9 cellular contexts compared by ENCODE assay signal in the genomic region with DNA sequence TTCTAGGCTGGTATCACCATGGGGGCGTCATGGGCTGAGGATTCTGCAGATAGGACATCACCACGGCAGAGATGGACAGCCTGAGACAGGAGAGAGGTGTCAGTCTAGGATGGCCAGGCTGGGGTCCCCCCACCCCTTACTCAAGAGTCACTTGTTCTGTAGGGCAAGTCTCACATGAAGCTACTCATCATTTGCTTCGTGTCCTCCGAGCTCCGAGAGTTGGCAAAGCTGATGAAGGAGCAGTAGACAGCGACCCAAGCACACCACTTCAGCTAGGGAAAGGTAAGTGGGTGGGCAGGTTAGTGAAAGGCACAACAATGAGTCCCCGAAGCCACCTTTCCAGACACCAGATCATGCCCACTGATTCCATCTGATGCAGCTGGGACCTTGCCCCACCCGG. TPM values are rescaled to one million over a fixed set of nuclear protein-coding genes. Genes with fewer than 3 reads are reported as not detected.
A peak's percentile ranks its signal among the peaks of the same experiment; 100 is the strongest.
DNase-seq lines count a peak whose midpoint lies in the region; ATAC-seq, FAIRE-seq and TF ChIP-seq lines count a peak whose summit lies in the region.
"Had no signal": no experiment of that assay in that cellular context is flagged by ENCODE, and none has a peak within 500 bp of the region (broad histone marks: within the 10 kb centered on the region; RNA-seq: fewer than 3 reads in every experiment).

No MANE protein-coding gene starts in this region.

- H3K27me3 ChIP-seq in K562 (ENCODE audit: control insufficient read depth in 2 of 2, insufficient read depth in 2 of 2, low read length in 2 of 2) (no peaks in the 10 kb centered on the region), transverse colon (no peaks in the 10 kb centered on the region)

- no peaks in the 10 kb centered on the region for H3K9me3 Mint-ChIP-seq in activated naive CD4-positive, alpha-beta T cell treated with anti-CD3 and anti-CD28 coated beads, Interleukin-2, amount 10 ng/mL, durations not matched to agents 7 days and 5 days
- no peaks in the 10 kb centered on the region for H3K9me3 Mint-ChIP-seq in memory B cell

- H3K9me1 ChIP-seq in K562 (ENCODE audit: control insufficient read depth, insufficient read depth, low read length): no peaks in the 10 kb centered on the region

- H3K27ac Mint-ChIP-seq in activated naive CD4-positive, alpha-beta T cell treated with anti-CD3 and anti-CD28 coated beads, Interleukin-2, amount 10 ng/mL, durations not matched to agents 7 days and 5 days: peak overlapping the region; percentile 99
- peak overlapping the region; percentile 100 for H3K27ac Mint-ChIP-seq in memory B cell

- peak overlapping the region; percentile 74 for H3K4me3 ChIP-seq in K562
- peak overlapping the region; percentile 66 to 90 (median 72) for H3K4me3 ChIP-seq in transverse colon

- peaks cover 34% of the 10 kb centered on the region for H3K79me2 ChIP-seq in K562 (ENCODE audit: control insufficient read depth, insufficient read depth, low read length)

- no peak for TF ChIP-seq EP300 in K562 (IDR thresholded peaks at IDR 0.05; ENCODE audit: low read length)
- TF ChIP-seq EP300 in transverse colon (IDR thresholded peaks at IDR 0.05; ENCODE audit: low read depth): no peak

- TF ChIP-seq RAD21 in K562 (CRISPR knock-in tag; conservative IDR thresholded peaks at IDR 0.05 in 1 of 2, IDR thresholded peaks at IDR 0.05 in 1 of 2): no peak

- no peaks in the 10 kb centered on the region for H3K27me3 Mint-ChIP-seq in activated naive CD4-positive, alpha-beta T cell treated with anti-CD3 and anti-CD28 coated beads, Interleukin-2, amount 10 ng/mL, durations not matched to agents 7 days and 5 days
- H3K27me3 Mint-ChIP-seq in memory B cell: no peaks in the 10 kb centered on the region

- intact Hi-C loops in K562 (cut with micrococcal nuclease): no loop called here
- intact Hi-C loops in transverse colon (cut with DNase I; ENCODE audit: low total_unique reads): no loop called here

- TF ChIP-seq POLR2A in K562 (conservative IDR thresholded peaks at IDR 0.05) (no peak), transverse colon (IDR thresholded peaks at IDR 0.05) (no peak)

- H4K20me1 ChIP-seq in K562 (replicated peaks; ENCODE audit: control insufficient read depth, insufficient read depth, low read length): peaks cover 5% of the 10 kb centered on the region; the same call in 1 of the 2 replicates

- peak overlapping the region; percentile 88 to 100; a peak in 3 of 4 replicates for H3K9ac ChIP-seq in K562 (ENCODE audit: insufficient read depth in 1 of 2, low read depth in 2 of 2, low read length in 2 of 2)

- in situ Hi-C loops in K562 (cut with MboI): no loop called here
- in situ Hi-C loops in transverse colon (cut with MboI; ENCODE audit: low pct_ligation_motif_present in 1 of 4, low pct_unique_long_range_greater_than_20kb in 1 of 4, low sequenced_read_pairs in 3 of 4): no loop called here

- peaks cover 67% of the 10 kb centered on the region for H3K4me1 Mint-ChIP-seq in activated naive CD4-positive, alpha-beta T cell treated with anti-CD3 and anti-CD28 coated beads, Interleukin-2, amount 10 ng/mL, durations not matched to agents 7 days and 5 days
- peaks cover 41% of the 10 kb centered on the region for H3K4me1 Mint-ChIP-seq in memory B cell

- BruUV-seq in K562 (replicated peaks; lab: Mats Ljungman, UMichigan): no TSS peak

- H3K9me3 ChIP-seq in K562 (replicated peaks; ENCODE audit: control insufficient read depth, insufficient read depth, low read depth, low read length) (no peaks in the 10 kb centered on the region), transverse colon (no peaks in the 10 kb centered on the region)

- H3K27ac ChIP-seq in K562 (ENCODE audit: extremely low read depth, low read depth, low read length) (peak overlapping the region; percentile 94; the same call in 2 of the 3 replicates), transverse colon (peak overlapping the region; percentile 90 to 95 (median 92))

- no peak overlapping the region; the same call in 1 of the 2 replicates for H2AFZ ChIP-seq in K562 (ENCODE audit: low read depth, low read length)

- peaks cover 18 to 57% of the 10 kb centered on the region in 2 experiments; a peak in 4 of 5 replicates for H3K4me1 ChIP-seq in K562 (replicated peaks in 1 of 2; ENCODE audit: control insufficient read depth in 2 of 2, insufficient read depth in 2 of 2, low read length in 2 of 2)
- H3K4me1 ChIP-seq in transverse colon: peaks cover 19 to 45% (median 36%) of the 10 kb centered on the region in 4 donors

- ATAC-seq in K562 (no peak), memory B cell (ENCODE audit: low read depth) (no peak), HG03175 (IDR thresholded peaks at IDR 0.05; ENCODE audit: unreplicated experiment) (no peak), GM21723 (IDR thresholded peaks at IDR 0.05; ENCODE audit: unreplicated experiment) (no peak)

- TF ChIP-seq CTCF in K562 (IDR thresholded peaks at IDR 0.05 in 2 of 3, conservative IDR thresholded peaks at IDR 0.05 in 1 of 3; ENCODE audit: insufficient read depth in 2 of 3, low read depth in 1 of 3, low read length in 3 of 3) (no peak), transverse colon (IDR thresholded peaks at IDR 0.05) (no peak)

- POLR2A ChIA-PET in K562 (lab: Yijun Ruan, JAX): interaction anchor here (0.5 to 4.7 kb wide), 5 partner anchors 12 to 853 kb away, joined by 3 to 39 read pairs (median 4); a partner anchor contains a TSS
- POLR2A ChIA-PET in HEK293T (lab: Yijun Ruan, JAX): interaction anchor here (0.9 to 1.7 kb wide), 4 partner anchors 10 to 59 kb away, joined by 3 to 9 read pairs (median 5); a partner anchor contains a TSS

- WGBS in K562 (ENCODE audit: insufficient coverage, low coverage, missing lambda C conversion rate): 15% methylated on average over 8 of the region's 8 CpGs
- WGBS in transverse colon (ENCODE audit: low coverage in 1 of 2), 2 donors: 74% methylated on average over 8 of the region's 8 CpGs; no CpG with 5 or more reads in 1 of the 2 donors

- H3K36me3 ChIP-seq in K562 (ENCODE audit: control insufficient read depth, insufficient read depth, low read length) (peaks cover 34% of the 10 kb centered on the region; the same call in 2 of the 3 replicates), transverse colon (peaks cover 0 to 3% (median 0%) of the 10 kb centered on the region in 4 donors)

- H3K4me3 Mint-ChIP-seq in activated naive CD4-positive, alpha-beta T cell treated with anti-CD3 and anti-CD28 coated beads, Interleukin-2, amount 10 ng/mL, durations not matched to agents 7 days and 5 days: peak overlapping the region; percentile 82
- peak overlapping the region; percentile 91 for H3K4me3 Mint-ChIP-seq in memory B cell

- peaks cover 35% of the 10 kb centered on the region for H3K36me3 Mint-ChIP-seq in activated naive CD4-positive, alpha-beta T cell treated with anti-CD3 and anti-CD28 coated beads, Interleukin-2, amount 10 ng/mL, durations not matched to agents 7 days and 5 days
- H3K36me3 Mint-ChIP-seq in memory B cell: peaks cover 2% of the 10 kb centered on the region

- FAIRE-seq in K562 (lab: Jason Lieb, UNC): no peak

- CTCF ChIA-PET in activated naive CD4-positive, alpha-beta T cell treated with anti-CD3 and anti-CD28 coated beads, Interleukin-2, amount 10 ng/mL, durations not matched to agents 7 days and 5 days (lab: Charles Lee): interaction anchor here (0.7 to 1.0 kb wide), 4 partner anchors 59 to 871 kb away, joined by 3 read pairs; no protein-coding TSS in a partner anchor
- CTCF ChIA-PET in K562 (lab: Yijun Ruan, JAX; ENCODE audit: low intra/inter-chr PET ratio) (no interaction called here), HEK293T (lab: Yijun Ruan, JAX) (no interaction called here)

- DNase-seq in activated naive CD4-positive, alpha-beta T cell treated with anti-CD3 and anti-CD28 coated beads, Interleukin-2, amount 10 ng/mL, durations not matched to agents 7 days and 5 days: no peak
- DNase-seq in activated naive CD4-positive, alpha-beta T cell treated with anti-CD3 and anti-CD28 coated beads, Interleukin-2, amount 50 U/mL, for 16 hours: no peak
- DNase-seq in K562 (ENCODE audit: extremely low read depth in 1 of 4, low spot score in 3 of 4) (no peak), memory B cell (ENCODE audit: low spot score in 2 of 2) (no peak), transverse colon (no peak), HEK293T (ENCODE audit: extremely low spot score) (no peak)
- DNase-seq: DMS79 treated with DMSO at 0.1 percent for 48 hours had no signal

- peak overlapping the region; percentile 88 for H3K4me2 ChIP-seq in K562 (ENCODE audit: insufficient read depth, low read length)

RNA-seq across cellular contexts. Expression of a gene that starts 1.7 kb away (rescaled TPM):
- 11.3 and 29.1 TPM in 2 replicates for total RNA-seq in K562 (2011; cell fraction: chromatin; rRNA removed; ENCODE audit: low replicate concordance)
- total RNA-seq in K562 (2011; cell fraction: nucleolus; rRNA removed): 26.8 and 27.0 TPM in 2 replicates
- 13.4 and 19.2 TPM in 2 replicates for total RNA-seq in K562 (2011; cell fraction: nucleoplasm; rRNA removed)
- total RNA-seq in K562 (2014; rRNA removed) (19.7 and 21.3 TPM in 2 replicates), K562 (2014; rRNA removed; fragmentation: Illumina TruSeq; extraction: Trizol) (3.1 and 4.0 TPM in 2 replicates), K562 (2015; rRNA removed; fragmentation: Illumina TruSeq; extraction: Trizol) (9.3 and 9.5 TPM in 2 replicates), K562 (2021) (16.7 and 17.7 TPM in 2 replicates), transverse colon (10 to 100 TPM in 1 of 4 donors, 1 to 10 TPM in 2, not detected in 1; 7.6 to 36.3 (median 9.4) TPM)
- polyA plus RNA-seq in K562 (2011; rRNA removed) (4.2 and 4.7 TPM in 2 replicates), K562 (2014; fragmentation: Illumina TruSeq; extraction: Trizol) (3.9 and 9.8 TPM in 2 replicates), K562 (2014; fragmentation: Nextera tagmentation; extraction: Ambion mirVana) (1 to 10 TPM in 1 of 2 experiments, under 1 TPM in 1; 0.52 to 2.9 TPM), K562 (2014; rRNA removed) (13.9 and 17.5 TPM in 2 replicates)
- 7.6 and 13.2 TPM in 2 replicates for polyA plus RNA-seq in K562 (2011; cell fraction: cytosol; rRNA removed)
- polyA plus RNA-seq in K562 (2011; cell fraction: nucleus; rRNA removed): 9.2 and 15.7 TPM in 2 replicates
- 11.6 and 12.0 TPM in 2 replicates for polyA plus RNA-seq in K562 (2012)
- 3.3 and 3.6 TPM in 2 replicates for polyA minus RNA-seq in K562 (2011; rRNA and poly(A)+ RNA removed)
- 3.4 and 9.1 TPM in 2 replicates for polyA minus RNA-seq in K562 (2011; cell fraction: cytosol; rRNA and poly(A)+ RNA removed)
- polyA minus RNA-seq in K562 (2011; cell fraction: nucleus; rRNA and poly(A)+ RNA removed): 9.2 and 11.2 TPM in 2 replicates

RNA-seq across cellular contexts. Expression of a gene that starts 1.8 kb away (rescaled TPM):
- total RNA-seq in K562 (2011; cell fraction: chromatin; rRNA removed; ENCODE audit: low replicate concordance): 35.1 and 100 TPM in 2 replicates
- total RNA-seq in K562 (2011; cell fraction: nucleolus; rRNA removed): 56.7 and 73.5 TPM in 2 replicates
- 48.1 and 50.2 TPM in 2 replicates for total RNA-seq in K562 (2011; cell fraction: nucleoplasm; rRNA removed)
- total RNA-seq in K562 (2014; rRNA removed) (19.3 and 21.6 TPM in 2 replicates), K562 (2014; rRNA removed; fragmentation: Illumina TruSeq; extraction: Trizol) (5.3 and 6.6 TPM in 2 replicates), K562 (2015; rRNA removed; fragmentation: Illumina TruSeq; extraction: Trizol) (10.1 and 11.6 TPM in 2 replicates), K562 (2021) (33.8 and 34.0 TPM in 2 replicates), transverse colon (100 to 1,000 TPM in 1 of 4 donors, 10 to 100 TPM in 3; 52.4 to 272 (median 70.1) TPM)
- polyA plus RNA-seq in K562 (2011; rRNA removed) (8.1 and 12.5 TPM in 2 replicates), K562 (2014; fragmentation: Illumina TruSeq; extraction: Trizol) (11.4 and 18.0 TPM in 2 replicates), K562 (2014; fragmentation: Nextera tagmentation; extraction: Ambion mirVana) (under 1 TPM; 0.59 to 0.63 TPM), K562 (2014; rRNA removed) (14.2 and 14.7 TPM in 2 replicates)
- 14.8 and 16.0 TPM in 2 replicates for polyA plus RNA-seq in K562 (2011; cell fraction: cytosol; rRNA removed)
- polyA plus RNA-seq in K562 (2011; cell fraction: nucleus; rRNA removed): 28.1 and 46.7 TPM in 2 replicates
- polyA plus RNA-seq in K562 (2012): 27.2 and 62.0 TPM in 2 replicates
- polyA minus RNA-seq in K562 (2011; rRNA and poly(A)+ RNA removed): 5.9 and 7.1 TPM in 2 replicates
- 16.4 and 27.7 TPM in 2 replicates for polyA minus RNA-seq in K562 (2011; cell fraction: cytosol; rRNA and poly(A)+ RNA removed)
- 15.1 and 18.4 TPM in 2 replicates for polyA minus RNA-seq in K562 (2011; cell fraction: nucleus; rRNA and poly(A)+ RNA removed)

RNA-seq across cellular contexts. Expression of a gene that starts 13.3 kb away (rescaled TPM):
- 194 and 333 TPM in 2 replicates for total RNA-seq in K562 (2011; cell fraction: chromatin; rRNA removed; ENCODE audit: low replicate concordance)
- total RNA-seq in K562 (2011; cell fraction: nucleolus; rRNA removed): 225 and 240 TPM in 2 replicates
- 169 and 186 TPM in 2 replicates for total RNA-seq in K562 (2011; cell fraction: nucleoplasm; rRNA removed)
- 90.2 and 99.2 TPM in 2 replicates for total RNA-seq in K562 (2014; rRNA removed)
- 55.7 and 56.5 TPM in 2 replicates for total RNA-seq in K562 (2014; rRNA removed; fragmentation: Illumina TruSeq; extraction: Trizol)
- 61.0 and 62.6 TPM in 2 replicates for total RNA-seq in K562 (2015; rRNA removed; fragmentation: Illumina TruSeq; extraction: Trizol)
- total RNA-seq in K562 (2021): 94.8 and 98.8 TPM in 2 replicates
- polyA plus RNA-seq in K562 (2011; rRNA removed): 81.0 and 120 TPM in 2 replicates
- 115 and 125 TPM in 2 replicates for polyA plus RNA-seq in K562 (2011; cell fraction: cytosol; rRNA removed)
- polyA plus RNA-seq in K562 (2011; cell fraction: nucleus; rRNA removed): 302 and 412 TPM in 2 replicates
- 88.5 and 115 TPM in 2 replicates for polyA plus RNA-seq in K562 (2012)
- polyA plus RNA-seq in K562 (2014; fragmentation: Illumina TruSeq; extraction: Trizol): 79.9 and 80.2 TPM in 2 replicates
- 10 to 100 TPM; 47.1 to 54.1 TPM for polyA plus RNA-seq in K562 (2014; fragmentation: Nextera tagmentation; extraction: Ambion mirVana)
- polyA plus RNA-seq in K562 (2014; rRNA removed): 102 and 110 TPM in 2 replicates
- 69.4 and 78.7 TPM in 2 replicates for polyA minus RNA-seq in K562 (2011; rRNA and poly(A)+ RNA removed)
- polyA minus RNA-seq in K562 (2011; cell fraction: cytosol; rRNA and poly(A)+ RNA removed): 37.6 and 59.2 TPM in 2 replicates
- polyA minus RNA-seq in K562 (2011; cell fraction: nucleus; rRNA and poly(A)+ RNA removed): 49.7 and 82.8 TPM in 2 replicates
- 100 to 1,000 TPM; 117 to 139 (median 128) TPM for total RNA-seq in transverse colon

RNA-seq across cellular contexts. Expression of a gene that starts 19.5 kb away (rescaled TPM):
- total RNA-seq in K562 (2011; cell fraction: chromatin; rRNA removed; ENCODE audit: low replicate concordance): not detected in 2 replicates
- not detected in 2 replicates for total RNA-seq in K562 (2011; cell fraction: nucleolus; rRNA removed)
- total RNA-seq in K562 (2011; cell fraction: nucleoplasm; rRNA removed): not detected in 2 replicates
- total RNA-seq in K562 (2014; rRNA removed) (not detected in 2 replicates), K562 (2014; rRNA removed; fragmentation: Illumina TruSeq; extraction: Trizol) (not detected in 2 replicates), K562 (2015; rRNA removed; fragmentation: Illumina TruSeq; extraction: Trizol) (not detected in 2 replicates), K562 (2021) (not detected in 2 replicates), transverse colon (not detected)
- polyA plus RNA-seq in K562 (2011; rRNA removed) (not detected in 2 replicates), K562 (2014; fragmentation: Illumina TruSeq; extraction: Trizol) (not detected in 2 replicates), K562 (2014; fragmentation: Nextera tagmentation; extraction: Ambion mirVana) (not detected), K562 (2014; rRNA removed) (not detected in 2 replicates)
- not detected in 2 replicates for polyA plus RNA-seq in K562 (2011; cell fraction: cytosol; rRNA removed)
- polyA plus RNA-seq in K562 (2011; cell fraction: nucleus; rRNA removed): not detected in 2 replicates
- polyA plus RNA-seq in K562 (2012): 0.91 TPM in 1 of 2 replicates, not detected in the other
- polyA minus RNA-seq in K562 (2011; rRNA and poly(A)+ RNA removed): not detected in 2 replicates
- polyA minus RNA-seq in K562 (2011; cell fraction: cytosol; rRNA and poly(A)+ RNA removed): not detected in 2 replicates
- not detected in 2 replicates for polyA minus RNA-seq in K562 (2011; cell fraction: nucleus; rRNA and poly(A)+ RNA removed)

RNA-seq across cellular contexts. Expression of a gene that starts 28.1 kb away (rescaled TPM):
- total RNA-seq in K562 (2011; cell fraction: chromatin; rRNA removed; ENCODE audit: low replicate concordance): 11.4 and 40.7 TPM in 2 replicates
- total RNA-seq in K562 (2011; cell fraction: nucleolus; rRNA removed): 34.7 and 36.7 TPM in 2 replicates
- 15.4 and 18.0 TPM in 2 replicates for total RNA-seq in K562 (2011; cell fraction: nucleoplasm; rRNA removed)
- total RNA-seq in K562 (2014; rRNA removed) (15.9 and 18.0 TPM in 2 replicates), K562 (2014; rRNA removed; fragmentation: Illumina TruSeq; extraction: Trizol) (2.0 TPM in 2 replicates), K562 (2015; rRNA removed; fragmentation: Illumina TruSeq; extraction: Trizol) (6.0 and 6.2 TPM in 2 replicates), K562 (2021) (16.8 and 17.3 TPM in 2 replicates), transverse colon (1 to 10 TPM; 3.2 to 8.1 (median 4.9) TPM)
- polyA plus RNA-seq in K562 (2011; rRNA removed) (9.4 and 12.4 TPM in 2 replicates), K562 (2014; fragmentation: Illumina TruSeq; extraction: Trizol) (3.6 and 9.1 TPM in 2 replicates), K562 (2014; fragmentation: Nextera tagmentation; extraction: Ambion mirVana) (1 to 10 TPM in 1 of 2 experiments, under 1 TPM in 1; 0.23 to 1.3 TPM), K562 (2014; rRNA removed) (19.0 and 21.7 TPM in 2 replicates)
- polyA plus RNA-seq in K562 (2011; cell fraction: cytosol; rRNA removed): 21.1 and 44.6 TPM in 2 replicates
- polyA plus RNA-seq in K562 (2011; cell fraction: nucleus; rRNA removed): 48.4 and 77.6 TPM in 2 replicates
- polyA plus RNA-seq in K562 (2012): 9.1 and 13.6 TPM in 2 replicates
- polyA minus RNA-seq in K562 (2011; rRNA and poly(A)+ RNA removed): 2.8 and 3.4 TPM in 2 replicates
- polyA minus RNA-seq in K562 (2011; cell fraction: cytosol; rRNA and poly(A)+ RNA removed): 7.5 and 10.9 TPM in 2 replicates
- 10.2 and 10.4 TPM in 2 replicates for polyA minus RNA-seq in K562 (2011; cell fraction: nucleus; rRNA and poly(A)+ RNA removed)
